ENCODE assay signal across 8 cellular contexts in the genomic region with DNA sequence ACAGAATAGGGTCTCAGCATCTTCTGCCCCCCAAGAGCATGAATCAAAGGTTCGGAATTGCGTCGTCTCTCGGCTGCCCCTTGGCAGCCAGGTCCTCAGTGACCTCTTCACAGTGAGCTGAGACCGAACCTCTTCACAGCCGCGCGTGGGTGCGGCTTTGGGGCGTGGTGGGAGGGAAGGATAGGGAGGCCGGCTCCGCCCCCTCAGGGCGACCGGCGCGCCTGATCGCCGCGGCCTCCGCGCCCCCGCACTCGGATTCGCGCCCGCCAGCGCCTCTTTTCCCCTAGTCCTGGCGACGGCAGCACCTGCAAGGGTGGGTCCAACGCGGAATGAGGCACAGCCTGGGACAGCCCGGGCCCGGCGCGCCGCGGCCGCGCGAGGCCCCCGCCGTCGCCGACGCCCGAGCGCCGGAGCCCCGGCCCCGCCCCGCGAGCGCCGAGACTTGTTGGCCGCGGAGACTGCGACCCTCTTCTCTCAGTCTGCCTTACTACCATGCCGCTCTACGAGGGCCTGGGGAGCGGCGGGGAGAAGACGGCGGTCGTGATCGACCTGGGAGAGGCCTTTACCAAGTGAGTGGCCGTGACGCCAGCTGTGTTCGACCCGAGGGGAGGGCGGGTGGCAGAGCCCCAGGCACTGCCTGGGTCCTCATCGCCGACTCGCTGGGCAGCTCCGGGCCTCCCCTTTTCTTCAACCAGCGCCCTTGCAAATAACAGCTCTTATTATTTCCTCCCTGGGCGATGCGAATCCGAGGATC.
DNase-seq lines count a peak whose midpoint lies in the region; ATAC-seq lines count a peak whose summit lies in the region.

A gene (plus strand): TSS at position 424 of the 754 bp plus-strand sequence. CDS start 69 bp downstream, at position 493.

- peak; percentile 94 for DNase-seq in AG20443 (ENCODE audit: low spot score)
- peak; percentile 55 to 83 for DNase-seq in NCI-H446 (lab: John Stamatoyannopoulos, UW)
- DNase-seq in activated CD4-positive, CD25-positive, alpha-beta regulatory T cell treated with anti-CD3 and anti-CD28 coated beads, Interleukin-2, amount 50 U/mL, for 72 hours, result peak; percentile 91
- peak; percentile 89 for DNase-seq in cerebellar cortex (ENCODE audit: low spot score)
- peak; percentile 91 for DNase-seq in islet precursor cell
- DNase-seq in stimulated activated CD4-positive, alpha-beta T cell treated with anti-CD3 and anti-CD28 coated beads, Interleukin-12 subunit alpha, Interleukin-12 subunit beta, amount 100 ng/mL, for 4 hours, result peak; percentile 85

- peak; percentile 91 for ATAC-seq in GM19043 (IDR thresholded peaks at IDR 0.05; ENCODE audit: low read depth, unreplicated experiment)
- peak; percentile 91 for ATAC-seq in HG03354 (IDR thresholded peaks at IDR 0.05; ENCODE audit: poor library complexity, severe bottlenecking, unreplicated experiment)

Comparison
In these comparisons a context has a peak if more than half of its experiments do, and no peak if none do; other contexts are left out.
1. Peak in every context shown above with its lines: DNase-seq and ATAC-seq.